ENCODE assay signal across 17 cellular contexts in the genomic region with DNA sequence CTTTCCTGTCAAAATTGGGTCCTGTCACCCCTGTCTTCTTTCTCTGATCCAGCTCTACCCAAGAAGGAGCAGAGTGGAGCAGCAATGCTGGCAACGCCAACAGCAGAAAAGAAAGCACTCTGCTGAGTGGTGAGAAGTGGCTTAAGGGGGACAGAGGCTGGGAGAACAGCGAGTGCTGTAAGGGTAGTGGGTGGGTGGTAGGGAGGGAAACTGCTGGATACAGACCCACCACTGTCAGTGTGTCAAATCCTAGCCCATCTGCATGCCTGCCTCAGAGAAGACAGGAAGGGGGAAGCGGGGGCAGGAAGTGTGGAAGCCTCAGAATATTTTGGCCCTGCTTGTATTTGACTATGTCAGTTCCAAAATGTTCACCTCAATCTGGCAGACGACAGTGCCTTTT.
DNase-seq lines count a peak whose midpoint lies in the region; ATAC-seq, FAIRE-seq and TF ChIP-seq lines count a peak whose summit lies in the region.
"Had no signal": no experiment of that assay in that cellular context is flagged by ENCODE, and none has a peak within 500 bp of the region (broad histone marks: within the 10 kb centered on the region; RNA-seq: fewer than 3 reads in every experiment).

No MANE protein-coding gene starts in this region.

- no peak overlapping the region for H3K4me3 ChIP-seq in right cardiac atrium (ENCODE audit: low read length)
- H3K4me3 ChIP-seq: K562 had no signal

- POLR2A ChIA-PET in WTC11 (lab: Charles Lee): no interaction called here

- H3K4me3 Mint-ChIP-seq in WTC11: no peak overlapping the region
- H3K4me3 Mint-ChIP-seq: CD4-positive, alpha-beta T cell had no signal

- H3K27me3 Mint-ChIP-seq in WTC11 (ENCODE audit: low read depth): no peaks in the 10 kb centered on the region

- intact Hi-C loops in Right ventricle myocardium inferior (cut with DNase I) (no loop called here), left cardiac atrium (cut with DNase I) (no loop called here), right cardiac atrium (cut with DNase I) (no loop called here)

- DNase-seq in Right ventricle myocardium inferior (ENCODE audit: missing footprints) (no peak), left cardiac atrium (no peak), WTC11 (ENCODE audit: low spot score) (no peak), right cardiac atrium (no peak), GM12891 (ENCODE audit: insufficient read length, low spot score) (no peak), NCI-H2107 treated with DMSO at 0.1 percent for 48 hours (lab: John Stamatoyannopoulos, UW; ENCODE audit: unreplicated experiment) (no peak)
- DNase-seq: C1 segment of cervical spinal cord; CD4-positive, alpha-beta T cell; DMS79; EL had no signal

- no peak for FAIRE-seq in GM12891 (lab: Jason Lieb, UNC)
- FAIRE-seq: G401.6, GM12892, H54, K562 had no signal

- CTCF ChIA-PET in WTC11 (lab: Charles Lee): no interaction called here

- no peak overlapping the region for H3K27ac Mint-ChIP-seq in WTC11
- H3K27ac Mint-ChIP-seq: CD4-positive, alpha-beta T cell had no signal

- no peaks in the 10 kb centered on the region for H3K4me1 ChIP-seq in right cardiac atrium (ENCODE audit: control insufficient read depth, insufficient read depth, low read length)

- H3K27me3 ChIP-seq in right cardiac atrium (ENCODE audit: control insufficient read depth, insufficient read depth): no peaks in the 10 kb centered on the region

- no peak overlapping the region for H3K27ac ChIP-seq in right cardiac atrium (ENCODE audit: low read length)
- H3K27ac ChIP-seq: 22Rv1 had no signal

- H3K9me3 Mint-ChIP-seq in WTC11: peaks cover 28% of the 10 kb centered on the region
- H3K9me3 Mint-ChIP-seq: CD4-positive, alpha-beta T cell had no signal

- peak; percentile 20 for ATAC-seq in Right ventricle myocardium inferior
- ATAC-seq in left cardiac atrium: no peak
- 0 out of 2 replicates have a peak, but pooled peaks have one; percentile 16 for ATAC-seq in WTC11
- ATAC-seq in right cardiac atrium: peak; percentile 20 to 56
- no peak for ATAC-seq in HG03520 (IDR thresholded peaks at IDR 0.05; ENCODE audit: unreplicated experiment)
- ATAC-seq: HCT116, K562 had no signal

- 67% methylated on average over 4 of the region's 4 CpGs for WGBS in right cardiac atrium

- TF ChIP-seq POLR2A in GM12891 (IDR thresholded peaks at IDR 0.05; ENCODE audit: low read depth, low read length): no peak

- peaks cover 2% of the 10 kb centered on the region for H3K4me1 Mint-ChIP-seq in WTC11

- peaks cover 6% of the 10 kb centered on the region for H3K36me3 Mint-ChIP-seq in WTC11

- no peak for TF ChIP-seq CTCF in WTC11 (IDR thresholded peaks at IDR 0.05)

- H3K9me3 ChIP-seq in right cardiac atrium (ENCODE audit: control insufficient read depth, low read length): no peaks in the 10 kb centered on the region

TF ChIP-seq in WTC11, 78 proteins besides CTCF, POLR2A, EP300 and RAD21:
- TF ChIP-seq NR3C1 (CRISPR knock-in tag; conservative IDR thresholded peaks at IDR 0.05; ENCODE audit: low read depth) (no peak), GABPB1 (CRISPR knock-in tag; IDR thresholded peaks at IDR 0.05) (no peak), NFE2L1 (CRISPR knock-in tag; IDR thresholded peaks at IDR 0.05) (no peak), FOXP1 (CRISPR knock-in tag; IDR thresholded peaks at IDR 0.05; ENCODE audit: borderline replicate concordance) (no peak), CBFB (CRISPR knock-in tag; IDR thresholded peaks at IDR 0.05; ENCODE audit: low read depth) (no peak), ETV6 (CRISPR knock-in tag; IDR thresholded peaks at IDR 0.05) (no peak), ZNF317 (CRISPR knock-in tag; IDR thresholded peaks at IDR 0.05; ENCODE audit: borderline replicate concordance, low read depth) (no peak), ZNF671 (CRISPR knock-in tag; IDR thresholded peaks at IDR 0.05) (no peak), JAZF1 (CRISPR knock-in tag; IDR thresholded peaks at IDR 0.05) (no peak), FOXJ3 (CRISPR knock-in tag; IDR thresholded peaks at IDR 0.05; ENCODE audit: borderline replicate concordance) (no peak), E2F4 (CRISPR knock-in tag; IDR thresholded peaks at IDR 0.05; ENCODE audit: borderline replicate concordance, low read depth) (no peak), MYBL2 (CRISPR knock-in tag; IDR thresholded peaks at IDR 0.05) (no peak)
- TF ChIP-seq, protein P1, sequence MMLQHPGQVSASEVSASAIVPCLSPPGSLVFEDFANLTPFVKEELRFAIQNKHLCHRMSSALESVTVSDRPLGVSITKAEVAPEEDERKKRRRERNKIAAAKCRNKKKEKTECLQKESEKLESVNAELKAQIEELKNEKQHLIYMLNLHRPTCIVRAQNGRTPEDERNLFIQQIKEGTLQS (CRISPR knock-in tag; conservative IDR thresholded peaks at IDR 0.05): no peak
- TF ChIP-seq, protein P2, sequence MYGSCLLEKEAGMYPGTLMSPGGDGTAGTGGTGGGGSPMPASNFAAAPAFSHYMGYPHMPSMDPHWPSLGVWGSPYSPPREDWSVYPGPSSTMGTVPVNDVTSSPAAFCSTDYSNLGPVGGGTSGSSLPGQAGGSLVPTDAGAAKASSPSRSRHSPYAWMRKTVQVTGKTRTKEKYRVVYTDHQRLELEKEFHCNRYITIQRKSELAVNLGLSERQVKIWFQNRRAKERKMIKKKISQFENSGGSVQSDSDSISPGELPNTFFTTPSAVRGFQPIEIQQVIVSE (CRISPR knock-in tag; IDR thresholded peaks at IDR 0.05; ENCODE audit: borderline replicate concordance): no peak
TF ChIP-seq in WTC11: peak in this region for 0.

TF ChIP-seq in GM12891, 5 proteins besides CTCF, POLR2A, EP300 and RAD21:
- TF ChIP-seq PAX5 (IDR thresholded peaks at IDR 0.05; ENCODE audit: insufficient read depth, low read length, severe bottlenecking): no peak
- no peak for TF ChIP-seq TAF1 (IDR thresholded peaks at IDR 0.05; ENCODE audit: low read depth, low read length)
- TF ChIP-seq POU2F2 (IDR thresholded peaks at IDR 0.05; ENCODE audit: low read depth, low read length): no peak
- TF ChIP-seq SPI1 (IDR thresholded peaks at IDR 0.05; ENCODE audit: low read depth, low read length): no peak
- no peak for TF ChIP-seq POLR2AphosphoS5 (IDR thresholded peaks at IDR 0.05; ENCODE audit: low read depth, low read length)

Comparison
In these comparisons a context has a peak if more than half of its experiments do, and no peak if none do; other contexts are left out.
1. ATAC-seq: peak in Right ventricle myocardium inferior (single experiment), WTC11 (single experiment) and right cardiac atrium (2 of 2); none in left cardiac atrium (0 of 2) and HG03520 (single experiment).